In genomic region chr2:158962074-158962473, GRCh38 we compare ENCODE assay signal across 9 cellular contexts.
"Had no signal": no experiment of that assay in that cellular context is flagged by ENCODE, and none has a peak within 500 bp of the region (broad histone marks: within the 10 kb centered on the region; RNA-seq: fewer than 3 reads in every experiment).

No MANE protein-coding gene starts in this region.

- H3K4me3 ChIP-seq: GM23338 had no signal

- H3K27ac ChIP-seq: KMS-11 had no signal

- H3K9ac ChIP-seq: KMS-11 had no signal

- FAIRE-seq: H1, H54, HTR-8/SVneo had no signal

- DNase-seq: H9, HCEC 1CT, IMR-90, KBM-7 had no signal

- H2AFZ ChIP-seq: GM23338 had no signal

- H3K4me2 ChIP-seq: GM23338, KMS-11 had no signal

- ATAC-seq: GM23338 had no signal
